9 cellular contexts compared by ENCODE assay signal in the genomic region with DNA sequence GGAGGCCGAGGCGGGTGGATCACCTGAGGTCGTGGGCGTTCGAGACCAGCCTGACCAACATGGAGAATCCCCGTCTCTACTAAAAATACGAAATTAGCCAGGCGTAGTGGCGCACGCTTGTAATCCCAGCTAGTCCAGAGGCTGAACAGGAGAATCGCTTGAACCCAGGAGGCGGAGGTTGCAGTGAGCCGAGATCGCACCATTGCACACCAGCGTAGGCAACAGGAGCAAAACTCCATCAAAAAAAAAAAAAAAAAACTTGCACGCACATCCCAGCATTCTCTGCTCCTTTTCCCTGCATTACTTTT. TPM values are rescaled to one million over a fixed set of nuclear protein-coding genes. Genes with fewer than 3 reads are reported as not detected.
DNase-seq lines count a peak whose midpoint lies in the region; ATAC-seq and TF ChIP-seq lines count a peak whose summit lies in the region.
"Had no signal": no experiment of that assay in that cellular context is flagged by ENCODE, and none has a peak within 500 bp of the region (broad histone marks: within the 10 kb centered on the region; RNA-seq: fewer than 3 reads in every experiment).

No MANE protein-coding gene starts in this region.

- H3K9me3 ChIP-seq in BLaER1 treated with 17β-estradiol and CSF1 and Interleukin-3, amounts not matched to agents 10 nM and 100 nM (replicated peaks in 1 of 11) = no peaks in the 10 kb centered on the region
- no peaks in the 10 kb centered on the region for H3K9me3 ChIP-seq in Karpas-422 (ENCODE audit: low read length)
- no peaks in the 10 kb centered on the region for H3K9me3 ChIP-seq in psoas muscle
- H3K9me3 ChIP-seq: adrenal gland had no signal

- DNase-seq in Karpas-422 = no peak
- DNase-seq in dorsolateral prefrontal cortex = no peak
- DNase-seq in psoas muscle = no peak
- no peak for DNase-seq in D341Med (ENCODE audit: low spot score)
- no peak for DNase-seq in posterior vena cava (ENCODE audit: low spot score)
- no peak for DNase-seq in NCI-H526 treated with DMSO at 0.1 percent for 48 hours (lab: John Stamatoyannopoulos, UW)
- no peak for DNase-seq in retina

- H3K36me3 ChIP-seq in BLaER1 treated with 17β-estradiol and CSF1 and Interleukin-3, amounts not matched to agents 10 nM and 100 nM = peaks cover 8 to 24% (median 15%) of the 10 kb centered on the region in 11 experiments; a peak in 21 of 22 replicates
- H3K36me3 ChIP-seq in Karpas-422 (ENCODE audit: insufficient read depth, low read length) = no peaks in the 10 kb centered on the region
- H3K36me3 ChIP-seq in psoas muscle (ENCODE audit: insufficient read depth in 1 of 2, low read depth in 1 of 2) = no peaks in the 10 kb centered on the region
- H3K36me3 ChIP-seq: adrenal gland had no signal

- 98 to 99% (median 98%) methylated on average over 16 of the region's 16 CpGs for WGBS in psoas muscle, 3 donors

- H3K27ac ChIP-seq in BLaER1 treated with 17β-estradiol and CSF1 and Interleukin-3, amounts not matched to agents 10 nM and 100 nM = peak overlapping the region in 8 of 11 experiments; percentile 94 to 98 (median 96); a peak in 14 of 22 replicates
- H3K27ac ChIP-seq in Karpas-422 (ENCODE audit: low read length) (no peak overlapping the region), dorsolateral prefrontal cortex (peak overlapping the region in 56 of 59 donors; percentile 62 to 99 (median 97)), psoas muscle (peak overlapping the region; percentile 98)

- H4K20me1 ChIP-seq in BLaER1 treated with 17β-estradiol and CSF1 and Interleukin-3, amounts not matched to agents 10 nM and 100 nM = peaks cover 13 to 35% (median 31%) of the 10 kb centered on the region in 11 experiments; a peak in 20 of 22 replicates
- H4K20me1 ChIP-seq in Karpas-422 (ENCODE audit: insufficient read depth, low read depth, low read length) = no peaks in the 10 kb centered on the region

- peaks cover 24 to 39% (median 36%) of the 10 kb centered on the region in 10 experiments for H3K4me1 ChIP-seq in BLaER1 treated with 17β-estradiol and CSF1 and Interleukin-3, amounts not matched to agents 10 nM and 100 nM
- peaks cover 25% of the 10 kb centered on the region for H3K4me1 ChIP-seq in Karpas-422 (ENCODE audit: low read length)
- H3K4me1 ChIP-seq in psoas muscle = peaks cover 38% of the 10 kb centered on the region

- no peaks in the 10 kb centered on the region for H3K27me3 ChIP-seq in BLaER1 treated with 17β-estradiol and CSF1 and Interleukin-3, amounts not matched to agents 10 nM and 100 nM
- H3K27me3 ChIP-seq in Karpas-422 (ENCODE audit: low read length) (no peaks in the 10 kb centered on the region), dorsolateral prefrontal cortex (no peaks in the 10 kb centered on the region), psoas muscle (ENCODE audit: insufficient read depth in 3 of 3, low read length in 2 of 3) (no peaks in the 10 kb centered on the region)
- H3K27me3 ChIP-seq: adrenal gland had no signal

- peak overlapping the region; percentile 70 to 99 (median 88) for H3K4me2 ChIP-seq in BLaER1 treated with 17β-estradiol and CSF1 and Interleukin-3, amounts not matched to agents 10 nM and 100 nM
- H3K4me2 ChIP-seq in Karpas-422 (ENCODE audit: low read depth, low read length, poor library complexity, severe bottlenecking) = peak overlapping the region; percentile 84

- intact Hi-C loops in dorsolateral prefrontal cortex (cut with DNase I) = loop anchor here in 1 of 2 donors (5.0 to 10.0 kb wide), 2 partner anchors 93 to 140 kb away; a partner anchor contains a TSS
- intact Hi-C loops in psoas muscle (cut with DNase I) = loop anchor here in 1 of 2 donors (5.0 kb wide), 1 partner anchor 60 kb away; a partner anchor contains a TSS
- intact Hi-C loops in posterior vena cava (cut with DNase I) = no loop called here

- H3K4me3 ChIP-seq in BLaER1 treated with 17β-estradiol and CSF1 and Interleukin-3, amounts not matched to agents 10 nM and 100 nM = peak overlapping the region in 1 of 10 experiments; percentile 90; a peak in 3 of 20 replicates
- H3K4me3 ChIP-seq in Karpas-422 (ENCODE audit: low read length) = peak overlapping the region; percentile 70; the same call in 1 of the 2 replicates
- H3K4me3 ChIP-seq in dorsolateral prefrontal cortex = peak overlapping the region in 52 of 59 donors; percentile 66 to 99 (median 93)
- peak overlapping the region; percentile 92 for H3K4me3 ChIP-seq in psoas muscle

- peaks cover 41% of the 10 kb centered on the region for H3K79me2 ChIP-seq in Karpas-422 (ENCODE audit: low read length)

- H2AFZ ChIP-seq in Karpas-422 (ENCODE audit: low read length) = peak overlapping the region; percentile 33; the same call in 1 of the 2 replicates

- peak overlapping the region in 9 of 11 experiments; percentile 92 to 99 (median 97); a peak in 13 of 22 replicates for H3K9ac ChIP-seq in BLaER1 treated with 17β-estradiol and CSF1 and Interleukin-3, amounts not matched to agents 10 nM and 100 nM
- peak overlapping the region; percentile 88 for H3K9ac ChIP-seq in Karpas-422 (ENCODE audit: low read length)

- no peak for TF ChIP-seq CTCF in dorsolateral prefrontal cortex (IDR thresholded peaks at IDR 0.05 in 54 of 56, conservative IDR thresholded peaks at IDR 0.05 in 2 of 56; ENCODE audit: low read depth in 1 of 56, partially characterized antibody in 56 of 56)
- no peak for TF ChIP-seq CTCF in psoas muscle (IDR thresholded peaks at IDR 0.05)

- ATAC-seq in psoas muscle = no peak

- no peaks in the 10 kb centered on the region for H3K9me2 ChIP-seq in Karpas-422 (replicated peaks; ENCODE audit: insufficient read depth, low read length)

RNA-seq across cellular contexts. Expression of a gene that starts 0.9 kb away (rescaled TPM):
- total RNA-seq in Karpas-422 (2014; rRNA removed; shearing (Covaris generic); ENCODE audit: low replicate concordance) = 29.5 and 35.9 TPM in 2 replicates
- total RNA-seq in dorsolateral prefrontal cortex = 10 to 100 TPM; 15.2 to 40.3 (median 25.4) TPM
- total RNA-seq in psoas muscle = 10 to 100 TPM in 3 of 4 donors, 1 to 10 TPM in 1; 9.4 to 12.2 (median 10.7) TPM
- polyA plus RNA-seq in psoas muscle = 1 to 10 TPM; 3.2 to 6.4 (median 3.3) TPM
- total RNA-seq in posterior vena cava = 100 to 1,000 TPM; 208 to 264 TPM

RNA-seq across cellular contexts. Expression of a gene that starts 9.2 kb away (rescaled TPM):
- 89.1 and 118 TPM in 2 replicates for total RNA-seq in Karpas-422 (2014; rRNA removed; shearing (Covaris generic); ENCODE audit: low replicate concordance)
- 1,000 to 10,000 TPM in 4 of 120 experiments, 100 to 1,000 TPM in 116; 243 to 1,054 (median 793) TPM for total RNA-seq in dorsolateral prefrontal cortex
- total RNA-seq in psoas muscle = 100 to 1,000 TPM in 1 of 4 donors, 10 to 100 TPM in 3; 40.5 to 110 (median 70.8) TPM
- polyA plus RNA-seq in psoas muscle = 100 to 1,000 TPM in 1 of 3 donors, 10 to 100 TPM in 2; 35.3 to 162 (median 62.0) TPM
- total RNA-seq in posterior vena cava = 10 to 100 TPM; 80.3 to 88.4 TPM

RNA-seq across cellular contexts. Expression of a gene that starts 57.9 kb away (rescaled TPM):
- total RNA-seq in Karpas-422 (2014; rRNA removed; shearing (Covaris generic); ENCODE audit: low replicate concordance) = 0.48 TPM in 1 of 2 replicates, not detected in the other
- total RNA-seq in dorsolateral prefrontal cortex (100 to 1,000 TPM in 100 of 120 experiments, 10 to 100 TPM in 20; 68.4 to 465 (median 140) TPM), psoas muscle (100 to 1,000 TPM in 1 of 4 donors, 10 to 100 TPM in 3; 67.6 to 102 (median 83.6) TPM), posterior vena cava (10 to 100 TPM; 31.8 to 42.4 TPM)
- 100 to 1,000 TPM in 1 of 3 donors, 10 to 100 TPM in 2; 50.0 to 115 (median 82.3) TPM for polyA plus RNA-seq in psoas muscle

Comparison
In these comparisons a context has a peak if more than half of its experiments do, and no peak if none do; other contexts are left out.
1. RNA of a gene that starts 57.9 kb away (total RNA-seq): 68.4 to 465 TPM in dorsolateral prefrontal cortex, 67.6 to 102 TPM in psoas muscle and 31.8 to 42.4 TPM in posterior vena cava; 0.48 TPM in Karpas-422; every median in the first group is over 10 times any median in the second.